13 cellular contexts compared by ENCODE assay signal in genomic region chr4:88280228-88280795, GRCh38. TPM values are rescaled to one million over a fixed set of nuclear protein-coding genes. Genes with fewer than 3 reads are reported as not detected.
DNase-seq lines count a peak whose midpoint lies in the region; ATAC-seq and TF ChIP-seq lines count a peak whose summit lies in the region.
"Had no signal": no experiment of that assay in that cellular context is flagged by ENCODE, and none has a peak within 500 bp of the region (broad histone marks: within the 10 kb centered on the region; RNA-seq: fewer than 3 reads in every experiment).

No MANE protein-coding gene starts in this region.

- H3F3A ChIP-seq in neural cell (ENCODE audit: insufficient read depth, low read length, poor library complexity, severe bottlenecking) = peaks cover 4% of the 10 kb centered on the region

- H3K9me3 ChIP-seq in neural cell (ENCODE audit: low read length) = no peaks in the 10 kb centered on the region

- TF ChIP-seq RAD21 in neural cell (conservative IDR thresholded peaks at IDR 0.05) = no peak

- POLR2A ChIA-PET in activated CD8-positive, alpha-beta T cell treated with anti-CD3 and anti-CD28 coated beads for 36 hours (lab: Charles Lee) = no interaction called here

- DNase-seq in activated CD8-positive, alpha-beta memory T cell treated with anti-CD3 and anti-CD28 coated beads, Interleukin-2, amount 10 ng/mL, durations not matched to agents 7 days and 5 days = no peak
- DNase-seq in activated CD8-positive, alpha-beta memory T cell treated with anti-CD3 and anti-CD28 coated beads, Interleukin-2, amount 50 U/mL, for 48 hours = no peak
- peak; percentile 70 for DNase-seq in GM12865 (ENCODE audit: low read depth)
- no peak for DNase-seq in activated CD8-positive, alpha-beta T cell treated with anti-CD3 and anti-CD28 coated beads for 36 hours
- DNase-seq in foreskin keratinocyte = no peak
- DNase-seq in NCI-H2171 treated with DMSO at 0.1 percent for 48 hours (lab: John Stamatoyannopoulos, UW) = no peak
- DNase-seq: activated CD4-positive, CD25-positive, alpha-beta regulatory T cell treated with anti-CD3 and anti-CD28 coated beads, Interleukin-2, amount 50 U/mL, for 72 hours; NCI-H1092 had no signal

- no peak for ATAC-seq in activated CD8-positive, alpha-beta memory T cell treated with anti-CD3 and anti-CD28 coated beads, Interleukin-2, amount 10 ng/mL, durations not matched to agents 7 days and 5 days
- ATAC-seq in activated CD8-positive, alpha-beta T cell treated with anti-CD3 and anti-CD28 coated beads for 36 hours = no peak
- no peak for ATAC-seq in GM21381 (IDR thresholded peaks at IDR 0.05; ENCODE audit: unreplicated experiment)
- ATAC-seq in foreskin keratinocyte = no peak

- H2AFZ ChIP-seq in neural cell (ENCODE audit: low read depth, low read length) = no peak overlapping the region

- no peaks in the 10 kb centered on the region for H3K9me3 Mint-ChIP-seq in activated CD8-positive, alpha-beta memory T cell treated with anti-CD3 and anti-CD28 coated beads, Interleukin-2, amount 10 ng/mL, durations not matched to agents 7 days and 5 days (ENCODE audit: low read depth)
- no peaks in the 10 kb centered on the region for H3K9me3 Mint-ChIP-seq in activated CD8-positive, alpha-beta T cell treated with anti-CD3 and anti-CD28 coated beads for 36 hours
- H3K9me3 Mint-ChIP-seq: activated T-helper 1 cell treated with anti-CD3 and anti-CD28 coated beads, Interleukin-12 subunit alpha, Interleukin-12 subunit beta, Interleukin-2, Interleukin-4 antibody, amounts not matched to agents 30 ng/mL and 10 ng/mL and 1 ng/mL, durations not matched to agents 14 hours and 24 hours and 36 hours; T-helper 2 cell treated with Interferon-gamma antibody and Interleukin-4, amounts not matched to agents 5 μg/mL and 100 μg/mL, for 36 hours had no signal

- TF ChIP-seq EP300 in neural cell (conservative IDR thresholded peaks at IDR 0.05; ENCODE audit: poor library complexity, severe bottlenecking) = no peak

- TF ChIP-seq CTCF in GM12865 (IDR thresholded peaks at IDR 0.05; ENCODE audit: insufficient read depth, low read depth, low read length, missing control alignments) (no peak), neural cell (IDR thresholded peaks at IDR 0.05; ENCODE audit: poor library complexity, severe bottlenecking) (no peak), foreskin keratinocyte (conservative IDR thresholded peaks at IDR 0.05) (no peak)
- TF ChIP-seq CTCF in activated CD8-positive, alpha-beta T cell treated with anti-CD3 and anti-CD28 coated beads for 36 hours (IDR thresholded peaks at IDR 0.05) = no peak

- peaks cover 69% of the 10 kb centered on the region for H3K36me3 Mint-ChIP-seq in activated CD8-positive, alpha-beta memory T cell treated with anti-CD3 and anti-CD28 coated beads, Interleukin-2, amount 10 ng/mL, durations not matched to agents 7 days and 5 days
- H3K36me3 Mint-ChIP-seq in activated CD8-positive, alpha-beta T cell treated with anti-CD3 and anti-CD28 coated beads for 36 hours (ENCODE audit: low read depth) = peaks cover 49% of the 10 kb centered on the region

- peaks cover 47% of the 10 kb centered on the region for H3K79me2 ChIP-seq in neural cell (replicated peaks; ENCODE audit: insufficient read depth, low read length)

- CTCF ChIA-PET in activated CD8-positive, alpha-beta memory T cell treated with anti-CD3 and anti-CD28 coated beads, Interleukin-2, amount 10 ng/mL, durations not matched to agents 7 days and 5 days (lab: Charles Lee) = no interaction called here
- CTCF ChIA-PET in activated CD8-positive, alpha-beta T cell treated with anti-CD3 and anti-CD28 coated beads for 36 hours (lab: Charles Lee) = interaction anchor here (0.6 to 1.7 kb wide), 2 partner anchors 26 to 235 kb away, joined by 4 read pairs; no protein-coding TSS in a partner anchor

- H3K36me3 ChIP-seq in neural cell (ENCODE audit: insufficient read depth, low read length) = peaks cover 8% of the 10 kb centered on the region

- no peaks in the 10 kb centered on the region for H4K20me1 ChIP-seq in neural cell (ENCODE audit: insufficient read depth)

- H3K4me1 Mint-ChIP-seq in activated CD8-positive, alpha-beta memory T cell treated with anti-CD3 and anti-CD28 coated beads, Interleukin-2, amount 10 ng/mL, durations not matched to agents 7 days and 5 days = peaks cover 63% of the 10 kb centered on the region
- peaks cover 54% of the 10 kb centered on the region for H3K4me1 Mint-ChIP-seq in activated CD8-positive, alpha-beta T cell treated with anti-CD3 and anti-CD28 coated beads for 36 hours (ENCODE audit: low read depth)

- H3K27me3 Mint-ChIP-seq in activated CD8-positive, alpha-beta memory T cell treated with anti-CD3 and anti-CD28 coated beads, Interleukin-2, amount 10 ng/mL, durations not matched to agents 7 days and 5 days = no peaks in the 10 kb centered on the region
- H3K27me3 Mint-ChIP-seq in activated CD8-positive, alpha-beta T cell treated with anti-CD3 and anti-CD28 coated beads for 36 hours = no peaks in the 10 kb centered on the region

- H3K27ac Mint-ChIP-seq in activated CD8-positive, alpha-beta memory T cell treated with anti-CD3 and anti-CD28 coated beads, Interleukin-2, amount 10 ng/mL, durations not matched to agents 7 days and 5 days = peak overlapping the region; percentile 59
- H3K27ac Mint-ChIP-seq in activated CD8-positive, alpha-beta T cell treated with anti-CD3 and anti-CD28 coated beads for 36 hours = peak overlapping the region; percentile 66
- H3K27ac Mint-ChIP-seq: activated T-helper 1 cell treated with anti-CD3 and anti-CD28 coated beads, Interleukin-12 subunit alpha, Interleukin-12 subunit beta, Interleukin-2, Interleukin-4 antibody, amounts not matched to agents 30 ng/mL and 10 ng/mL and 1 ng/mL, durations not matched to agents 14 hours and 24 hours and 36 hours; mesothelial cell of epicardium; T-helper 2 cell treated with Interferon-gamma antibody and Interleukin-4, amounts not matched to agents 5 μg/mL and 100 μg/mL, for 36 hours had no signal

- no peak overlapping the region for H3K27ac ChIP-seq in neural cell (ENCODE audit: low read length)
- H3K27ac ChIP-seq in foreskin keratinocyte = no peak overlapping the region

- H3K27me3 ChIP-seq in neural cell (ENCODE audit: insufficient read depth, low read depth, low read length) (no peaks in the 10 kb centered on the region), foreskin keratinocyte (no peaks in the 10 kb centered on the region)

- intact Hi-C loops in activated CD8-positive, alpha-beta T cell treated with anti-CD3 and anti-CD28 coated beads for 36 hours (cut with micrococcal nuclease) = loop anchor here (10.0 kb wide), 1 partner anchor 174 kb away; the partner anchor contains the start of gene HERC5

- H3K9ac ChIP-seq in neural cell (ENCODE audit: low read length) = no peak overlapping the region

- H3K4me3 ChIP-seq in GM12865 (ENCODE audit: low read depth, low read length) (peak overlapping the region; percentile 93), neural cell (ENCODE audit: low read length) (peak overlapping the region; percentile 93)

- peak overlapping the region; percentile 46 for H3K4me3 Mint-ChIP-seq in activated CD8-positive, alpha-beta memory T cell treated with anti-CD3 and anti-CD28 coated beads, Interleukin-2, amount 10 ng/mL, durations not matched to agents 7 days and 5 days
- peak overlapping the region; percentile 26 for H3K4me3 Mint-ChIP-seq in activated CD8-positive, alpha-beta T cell treated with anti-CD3 and anti-CD28 coated beads for 36 hours
- H3K4me3 Mint-ChIP-seq: activated T-helper 1 cell treated with anti-CD3 and anti-CD28 coated beads, Interleukin-12 subunit alpha, Interleukin-12 subunit beta, Interleukin-2, Interleukin-4 antibody, amounts not matched to agents 30 ng/mL and 10 ng/mL and 1 ng/mL, durations not matched to agents 14 hours and 24 hours and 36 hours; mesothelial cell of epicardium; T-helper 2 cell treated with Interferon-gamma antibody and Interleukin-4, amounts not matched to agents 5 μg/mL and 100 μg/mL, for 36 hours had no signal

- H3K4me1 ChIP-seq in foreskin keratinocyte = peaks cover 5% of the 10 kb centered on the region

- no peaks in the 10 kb centered on the region for H3K9me2 ChIP-seq in neural cell (ENCODE audit: insufficient read depth, low read length)

- peak overlapping the region; percentile 92 for H3K4me2 ChIP-seq in neural cell (ENCODE audit: low read length)

TF ChIP-seq in neural cell, 6 proteins besides CTCF, POLR2A, EP300 and RAD21 (continues in another document):
- no peak for TF ChIP-seq REST (IDR thresholded peaks at IDR 0.05; ENCODE audit: borderline replicate concordance)
- no peak for TF ChIP-seq TAF1 (IDR thresholded peaks at IDR 0.05; ENCODE audit: low read depth)
- no peak for TF ChIP-seq SMC3 (conservative IDR thresholded peaks at IDR 0.05; ENCODE audit: poor library complexity)
- TF ChIP-seq POLR2AphosphoS5 (IDR thresholded peaks at IDR 0.05) = no peak

RNA-seq across cellular contexts. Expression of gene PPM1K, which starts 4.0 kb away (rescaled TPM):
- total RNA-seq in activated CD8-positive, alpha-beta memory T cell treated with anti-CD3 and anti-CD28 coated beads, Interleukin-2, amount 10 ng/mL, durations not matched to agents 7 days and 5 days = 100 to 1,000 TPM in 1 of 2 experiments, 10 to 100 TPM in 1; 76.8 to 125 TPM
- 10 to 100 TPM; 46.1 to 57.5 TPM for total RNA-seq in activated CD8-positive, alpha-beta T cell treated with anti-CD3 and anti-CD28 coated beads for 36 hours
- polyA plus RNA-seq in neural cell = 162 and 177 TPM in 2 replicates
- polyA minus RNA-seq in neural cell = 169 and 177 TPM in 2 replicates
- 11.1 and 11.3 TPM in 2 replicates for total RNA-seq in foreskin keratinocyte
- 3.1 and 3.3 TPM in 2 replicates for polyA plus RNA-seq in foreskin keratinocyte
